19 cellular contexts compared by ENCODE assay signal in genomic region chr11:77561257-77561656, GRCh38. TPM values are rescaled to one million over a fixed set of nuclear protein-coding genes. Genes with fewer than 3 reads are reported as not detected.
DNase-seq lines count a peak whose midpoint lies in the region; ATAC-seq, FAIRE-seq and TF ChIP-seq lines count a peak whose summit lies in the region.
"Had no signal": no experiment of that assay in that cellular context is flagged by ENCODE, and none has a peak within 500 bp of the region (broad histone marks: within the 10 kb centered on the region; RNA-seq: fewer than 3 reads in every experiment).

No MANE protein-coding gene starts in this region.

- H3K4me2 ChIP-seq in A549 (peak overlapping the region; percentile 28; the same call in 2 of the 3 replicates), IMR-90 (ENCODE audit: low read depth, low read length) (no peak overlapping the region)

- H3K9me3 ChIP-seq in A549, result peaks cover 19% of the 10 kb centered on the region; the same call in 2 of the 3 replicates
- no peaks in the 10 kb centered on the region for H3K9me3 ChIP-seq in IMR-90 (ENCODE audit: control insufficient read depth, insufficient read depth, low read length)
- no peaks in the 10 kb centered on the region for H3K9me3 ChIP-seq in mucosa of rectum (ENCODE audit: control insufficient read depth in 2 of 2, low read length in 2 of 2)
- no peaks in the 10 kb centered on the region for H3K9me3 ChIP-seq in aorta (ENCODE audit: control insufficient read depth, low read length)
- H3K9me3 ChIP-seq in lower lobe of right lung, result no peaks in the 10 kb centered on the region
- H3K9me3 ChIP-seq: SJCRH30 had no signal

- in situ Hi-C loops in IMR-90 (cut with MboI; ENCODE audit: low sequenced_read_pairs), result no loop called here

- H3K36me3 ChIP-seq in IMR-90 (ENCODE audit: control insufficient read depth, insufficient read depth, low read length) (no peaks in the 10 kb centered on the region), mucosa of rectum (ENCODE audit: control insufficient read depth in 2 of 2, insufficient read depth in 2 of 2, low read length in 2 of 2) (no peaks in the 10 kb centered on the region), aorta (ENCODE audit: control insufficient read depth in 1 of 2, insufficient read depth in 2 of 2, low read length in 1 of 2) (no peaks in the 10 kb centered on the region), lower lobe of right lung (no peaks in the 10 kb centered on the region)
- H3K36me3 ChIP-seq: SJCRH30 had no signal

- H2BK5ac ChIP-seq in IMR-90 (ENCODE audit: low read depth, low read length, poor library complexity, severe bottlenecking), result peak overlapping the region; percentile 85

- peak overlapping the region; percentile 93; the same call in 1 of the 2 replicates for H3K14ac ChIP-seq in IMR-90 (replicated peaks; ENCODE audit: low read depth, low read length)

- H3K4me1 ChIP-seq in A549 (peaks cover 27% of the 10 kb centered on the region), IMR-90 (ENCODE audit: control insufficient read depth, insufficient read depth, low read length) (peaks cover 13% of the 10 kb centered on the region), mucosa of rectum (ENCODE audit: control insufficient read depth in 2 of 2, insufficient read depth in 2 of 2, low read length in 2 of 2) (peaks cover 0 to 6% of the 10 kb centered on the region in 2 donors), aorta (ENCODE audit: control insufficient read depth in 1 of 2, insufficient read depth in 2 of 2, low read length in 2 of 2) (no peaks in the 10 kb centered on the region), lower lobe of right lung (no peaks in the 10 kb centered on the region)
- H3K4me1 ChIP-seq: SJCRH30 had no signal

- no peak overlapping the region for H3K56ac ChIP-seq in IMR-90 (ENCODE audit: extremely low read depth, insufficient read depth, low read length)

- H3K4me3 Mint-ChIP-seq in immature natural killer cell, result no peak overlapping the region
- H3K4me3 Mint-ChIP-seq: CD8-positive, alpha-beta memory T cell had no signal

- BruUV-seq in IMR-90 (replicated peaks; lab: Mats Ljungman, UMichigan), result no TSS peak

- no peaks in the 10 kb centered on the region for H3K79me1 ChIP-seq in IMR-90 (ENCODE audit: low read depth in 1 of 2, low read length in 2 of 2)

- H4K20me1 ChIP-seq in IMR-90 (ENCODE audit: insufficient read depth, low read length), result no peaks in the 10 kb centered on the region

- H3K36me3 Mint-ChIP-seq in immature natural killer cell, result no peaks in the 10 kb centered on the region
- H3K36me3 Mint-ChIP-seq: CD8-positive, alpha-beta memory T cell had no signal

- H2BK15ac ChIP-seq in IMR-90 (ENCODE audit: low read depth, low read length), result peak overlapping the region; percentile 16; the same call in 1 of the 3 replicates

- no peaks in the 10 kb centered on the region for H3K4me1 Mint-ChIP-seq in immature natural killer cell
- H3K4me1 Mint-ChIP-seq: CD8-positive, alpha-beta memory T cell had no signal

- intact Hi-C loops in IMR-90 (cut with micrococcal nuclease), result loop anchor here (5.0 kb wide), 1 partner anchor 56 kb away; no protein-coding TSS in a partner anchor
- intact Hi-C loops in aorta (cut with DNase I), result no loop called here
- intact Hi-C loops in lower lobe of right lung (cut with DNase I), result no loop called here

- dilution Hi-C loops in IMR-90 (cut with HindIII; ENCODE audit: low sequenced_read_pairs, unreplicated experiment), result no loop called here

- TF ChIP-seq CTCF in A549 (IDR thresholded peaks at IDR 0.05) (no peak), IMR-90 (conservative IDR thresholded peaks at IDR 0.05; ENCODE audit: low read depth, low read length) (no peak), lower lobe of right lung (IDR thresholded peaks at IDR 0.05) (no peak)

- H3K23ac ChIP-seq in IMR-90 (ENCODE audit: low read depth, low read length), result no peak overlapping the region

- ATAC-seq in A549 (no peak), IMR-90 (ENCODE audit: low read depth) (no peak), aorta (ENCODE audit: low FRiP score) (no peak), lower lobe of right lung (no peak)

- H4K5ac ChIP-seq in IMR-90 (ENCODE audit: low read depth, low read length), result peak overlapping the region; percentile 62; the same call in 1 of the 2 replicates

- no peaks in the 10 kb centered on the region for H3K27me3 ChIP-seq in IMR-90 (ENCODE audit: control insufficient read depth, insufficient read depth, low read length)
- H3K27me3 ChIP-seq in mucosa of rectum (ENCODE audit: control insufficient read depth in 2 of 2, insufficient read depth in 2 of 2, low read length in 2 of 2), result no peaks in the 10 kb centered on the region
- H3K27me3 ChIP-seq in aorta (ENCODE audit: control insufficient read depth in 1 of 2, insufficient read depth in 2 of 2, low read length in 1 of 2), result no peaks in the 10 kb centered on the region
- H3K27me3 ChIP-seq in lower lobe of right lung (ENCODE audit: low read depth), result no peaks in the 10 kb centered on the region
- H3K27me3 ChIP-seq: SJCRH30 had no signal

- H2BK20ac ChIP-seq in IMR-90 (ENCODE audit: low read depth, low read length), result peak overlapping the region; percentile 71

- H4K91ac ChIP-seq in IMR-90 (ENCODE audit: insufficient read depth, low read depth, low read length), result peak overlapping the region; percentile 46

- CTCF ChIA-PET in A549 (lab: Yijun Ruan, JAX), result interaction anchor here (1.4 to 1.6 kb wide), 3 partner anchors 13 to 434 kb away, joined by 3 to 9 read pairs (median 7); no protein-coding TSS in a partner anchor
- CTCF ChIA-PET in IMR-90 (lab: Yijun Ruan, JAX), result no interaction called here

- H3K9me3 Mint-ChIP-seq in immature natural killer cell, result peaks cover 0 to 3% (median 0%) of the 10 kb centered on the region in 6 donors

- peaks cover 1 to 2% (median 2%) of the 10 kb centered on the region in 3 donors for H3K27me3 Mint-ChIP-seq in immature natural killer cell (ENCODE audit: low read depth in 3 of 3)

- H3K4ac ChIP-seq in IMR-90 (ENCODE audit: low read depth, low read length), result peak overlapping the region; percentile 47

- H3K18ac ChIP-seq in IMR-90 (ENCODE audit: low read depth, low read length), result peak overlapping the region; percentile 84

- H3K27ac Mint-ChIP-seq in immature natural killer cell, result no peak overlapping the region
- H3K27ac Mint-ChIP-seq: CD8-positive, alpha-beta memory T cell had no signal

- H4K8ac ChIP-seq in IMR-90 (ENCODE audit: low read depth in 2 of 2, low read length in 2 of 2), result peak overlapping the region in 1 of 2 experiments; percentile 57; a peak in 2 of 4 replicates

- H2AK9ac ChIP-seq in IMR-90 (replicated peaks; ENCODE audit: low read depth, low read length, poor library complexity), result peak overlapping the region; percentile 47

- TF ChIP-seq EP300 in A549 (IDR thresholded peaks at IDR 0.05), result no peak

- DNase-seq in A549 (ENCODE audit: low read depth in 1 of 2, low spot score in 1 of 2), result no peak
- DNase-seq in IMR-90, result no peak
- no peak for DNase-seq in epithelial cell of prostate (ENCODE audit: low read depth, low spot score)
- no peak for DNase-seq in immature natural killer cell
- DNase-seq in aorta, result no peak
- no peak for DNase-seq in lower lobe of right lung
- no peak for DNase-seq in activated CD4-positive, alpha-beta T cell treated with anti-CD3 and anti-CD28 coated beads, Interleukin-2, amount 50 U/mL, for 48 hours
- DNase-seq: 8988T; CD8-positive, alpha-beta memory T cell; GDM1; NCI-H1092; NCI-H1436; NCI-H187 treated with DMSO at 0.1 percent for 48 hours; NCI-H510A treated with DMSO at 0.1 percent for 48 hours; NCI-H748 treated with DMSO at 0.1 percent for 48 hours; SJCRH30 had no signal

- no peak for TF ChIP-seq POLR2A in A549 (IDR thresholded peaks at IDR 0.05; ENCODE audit: low read length)
- TF ChIP-seq POLR2A in IMR-90 (IDR thresholded peaks at IDR 0.05; ENCODE audit: low read depth, low read length), result no peak

- H3K9me1 ChIP-seq in IMR-90 (ENCODE audit: insufficient read depth, low read length), result peaks cover 7% of the 10 kb centered on the region

- peak overlapping the region; percentile 52 to 79; a peak in 5 of 6 replicates for H3K27ac ChIP-seq in A549
- peak overlapping the region; percentile 22; the same call in 1 of the 2 replicates for H3K27ac ChIP-seq in IMR-90 (ENCODE audit: insufficient read depth, low read length)
- H3K27ac ChIP-seq in epithelial cell of prostate, result peak overlapping the region; percentile 85
- peak overlapping the region; percentile 29 to 41 for H3K27ac ChIP-seq in mucosa of rectum (ENCODE audit: low read depth in 2 of 2, low read length in 2 of 2)
- H3K27ac ChIP-seq in aorta (ENCODE audit: low read depth in 1 of 2, low read length in 2 of 2), result no peak overlapping the region
- H3K27ac ChIP-seq in lower lobe of right lung, result no peak overlapping the region
- H3K27ac ChIP-seq: C4-2B, SJCRH30 had no signal

- peak overlapping the region; percentile 52; the same call in 1 of the 2 replicates for H2AK5ac ChIP-seq in IMR-90 (ENCODE audit: low read depth, low read length)

- H3K4me3 ChIP-seq in A549 (no peak overlapping the region), IMR-90 (ENCODE audit: insufficient read depth, low read depth, low read length) (no peak overlapping the region), mucosa of rectum (ENCODE audit: low read length in 2 of 2) (no peak overlapping the region), aorta (ENCODE audit: low read length in 2 of 2) (no peak overlapping the region), lower lobe of right lung (no peak overlapping the region)
- H3K4me3 ChIP-seq: SJCRH30 had no signal

- peak overlapping the region; percentile 80 for H2AFZ ChIP-seq in IMR-90 (replicated peaks; ENCODE audit: low read length, poor library complexity)

- WGBS in A549 (ENCODE audit: missing lambda C conversion rate), result 91% methylated on average over 1 of the region's 1 CpG
- 100% methylated on average over 1 of the region's 1 CpG; no CpG with 5 or more reads in 1 of the 2 experiments for WGBS in IMR-90 (ENCODE audit: extremely low coverage in 2 of 2, insufficient read length in 1 of 2), 2 experiments
- WGBS in aorta, 2 donors, result 92% methylated on average over 1 of the region's 1 CpG

- H2BK120ac ChIP-seq in IMR-90 (ENCODE audit: low read depth, low read length), result peak overlapping the region; percentile 81

- H3K9ac ChIP-seq in IMR-90 (ENCODE audit: low read depth, low read length) (no peak overlapping the region), mucosa of rectum (ENCODE audit: low read depth in 1 of 2, low read length in 2 of 2) (no peak overlapping the region)

- TF ChIP-seq RAD21 in A549 (conservative IDR thresholded peaks at IDR 0.05 in 1 of 2, IDR thresholded peaks at IDR 0.05 in 1 of 2) (no peak), IMR-90 (IDR thresholded peaks at IDR 0.05; ENCODE audit: low read length) (no peak)

- POLR2A ChIA-PET in A549 (lab: Yijun Ruan, JAX), result no interaction called here
- POLR2A ChIA-PET in IMR-90 (lab: Charles Lee; ENCODE audit: unreplicated experiment), result interaction anchor here (0.5 kb wide), 1 partner anchor 205 kb away, joined by 5 read pairs; no protein-coding TSS in a partner anchor

- no peak for FAIRE-seq in A549 (lab: Jason Lieb, UNC)
- FAIRE-seq: H1 had no signal

RNA-seq across cellular contexts. Expression of gene AQP11, which starts 28.5 kb away (rescaled TPM):
- polyA plus RNA-seq in A549 (2011; rRNA removed) (2.3 and 2.4 TPM in 2 replicates), A549 (2017; fragmentation: RNase III; extraction: RNeasy Plus Mini Kit Qiagen cat#74134 plus additional on column Dnase treatment) (2.2 to 3.1 TPM (median 2.6 TPM) in 3 replicates), IMR-90 (2012; rRNA removed) (1.1 and 1.5 TPM in 2 replicates), immature natural killer cell (1 to 10 TPM in 1 of 3 donors, under 1 TPM in 2; 0.58 to 1.1 (median 0.78) TPM), aorta (1 to 10 TPM in 1 of 2 donors, under 1 TPM in 1; 0.49 to 1.4 TPM)
- polyA plus RNA-seq in A549 (2012; cell fraction: cytosol; rRNA removed), result 1.9 and 2.6 TPM in 2 replicates
- polyA plus RNA-seq in A549 (2012; cell fraction: nucleus; rRNA removed), result 2.8 and 4.5 TPM in 2 replicates
- polyA minus RNA-seq in A549 (2011; rRNA and poly(A)+ RNA removed), result 2.1 and 2.2 TPM in 2 replicates
- total RNA-seq in IMR-90 (2012; rRNA removed) (1.1 and 1.4 TPM in 2 replicates), aorta (not detected), lower lobe of right lung (0.18 TPM)
- polyA plus RNA-seq in IMR-90 (2012; cell fraction: cytosol; rRNA removed), result 0.86 and 2.2 TPM in 2 replicates
- 1.0 and 3.2 TPM in 2 replicates for polyA plus RNA-seq in IMR-90 (2012; cell fraction: nucleus; rRNA removed; ENCODE audit: low replicate concordance)

Comparison
In these comparisons a context has a peak if more than half of its experiments do, and no peak if none do; other contexts are left out.
1. H3K27ac ChIP-seq: peak in A549 (2 of 2), IMR-90 (single experiment), epithelial cell of prostate (single experiment) and mucosa of rectum (2 of 2); none in aorta (0 of 2) and lower lobe of right lung (single experiment).